ENCODE assay signal across 9 cellular contexts in genomic region chr2:20596973-20597867, GRCh38. TPM values are rescaled to one million over a fixed set of nuclear protein-coding genes. Genes with fewer than 3 reads are reported as not detected.
DNase-seq lines count a peak whose midpoint lies in the region; ATAC-seq and TF ChIP-seq lines count a peak whose summit lies in the region.
"Had no signal": no experiment of that assay in that cellular context is flagged by ENCODE, and none has a peak within 500 bp of the region (broad histone marks: within the 10 kb centered on the region; RNA-seq: fewer than 3 reads in every experiment).

No MANE protein-coding gene starts in this region.

- H3K36me3 Mint-ChIP-seq in endodermal cell (ENCODE audit: low read depth) (no peaks in the 10 kb centered on the region), mesothelial cell of epicardium (no peaks in the 10 kb centered on the region)

- H3K4me3 Mint-ChIP-seq in endodermal cell (no peak overlapping the region), mesothelial cell of epicardium (no peak overlapping the region)

- H3K9me3 Mint-ChIP-seq in endodermal cell (no peaks in the 10 kb centered on the region), mesothelial cell of epicardium (peaks cover 4% of the 10 kb centered on the region)

- peak; percentile 24 for DNase-seq in SKM-1 treated with dmso at 0.1 percent for 144 hours (lab: John Stamatoyannopoulos, UW; ENCODE audit: unreplicated experiment)
- no peak for DNase-seq in SKM-1 (lab: John Stamatoyannopoulos, UW; ENCODE audit: unreplicated experiment)
- DNase-seq in endodermal cell, result peak; percentile 36
- DNase-seq in mesothelial cell of epicardium (ENCODE audit: low spot score in 2 of 2, unreplicated experiment in 2 of 2), result no peak
- DNase-seq in tibial nerve (ENCODE audit: low spot score in 2 of 2), result peak; percentile 84 to 85
- DNase-seq in foreskin keratinocyte, result no peak
- no peak for DNase-seq in NCI-H1048 (lab: John Stamatoyannopoulos, UW)
- no peak for DNase-seq in DMS 273 treated with DMSO at 0.1 percent for 48 hours (lab: John Stamatoyannopoulos, UW)

- H3K9me3 ChIP-seq in endodermal cell (ENCODE audit: control insufficient read depth, low read length), result peaks cover 7% of the 10 kb centered on the region
- H3K9me3 ChIP-seq in tibial nerve, result no peaks in the 10 kb centered on the region

- H3K9ac ChIP-seq in endodermal cell (ENCODE audit: extremely low read depth, low read length, poor library complexity, severe bottlenecking), result no peak overlapping the region

- H3K4me1 ChIP-seq in endodermal cell (ENCODE audit: control insufficient read depth, insufficient read depth, low read length) (peaks cover 3% of the 10 kb centered on the region), tibial nerve (peaks cover 3 to 88% (median 80%) of the 10 kb centered on the region in 4 donors), foreskin keratinocyte (peaks cover 16% of the 10 kb centered on the region)

- peaks cover 45% of the 10 kb centered on the region for H3K27me3 ChIP-seq in endodermal cell (ENCODE audit: control insufficient read depth, insufficient read depth, low read length, poor library complexity, severe bottlenecking)
- H3K27me3 ChIP-seq in tibial nerve, result no peaks in the 10 kb centered on the region
- H3K27me3 ChIP-seq in foreskin keratinocyte, result no peaks in the 10 kb centered on the region

- H3K27ac Mint-ChIP-seq in endodermal cell (no peak overlapping the region), mesothelial cell of epicardium (peak overlapping the region; percentile 84)

- peak in 1 of 2 donors; percentile 33 for TF ChIP-seq POLR2A in tibial nerve (IDR thresholded peaks at IDR 0.05)

- TF ChIP-seq CTCF in endodermal cell (conservative IDR thresholded peaks at IDR 0.05) (no peak), mesothelial cell of epicardium (IDR thresholded peaks at IDR 0.05; ENCODE audit: unreplicated experiment) (no peak), tibial nerve (IDR thresholded peaks at IDR 0.05) (no peak), foreskin keratinocyte (conservative IDR thresholded peaks at IDR 0.05) (no peak)

- no peak for ATAC-seq in foreskin keratinocyte

- H3K36me3 ChIP-seq in endodermal cell (ENCODE audit: control insufficient read depth, insufficient read depth, low read length) (no peaks in the 10 kb centered on the region), tibial nerve (no peaks in the 10 kb centered on the region)

- H3K27ac ChIP-seq in endodermal cell (ENCODE audit: low read depth, low read length) (peak overlapping the region; percentile 77), tibial nerve (peak overlapping the region; percentile 76 to 90 (median 82)), foreskin keratinocyte (no peak overlapping the region)
- H3K27ac ChIP-seq: HL-60 had no signal

- H3K4me3 ChIP-seq in endodermal cell (ENCODE audit: low read length) (no peak overlapping the region), tibial nerve (no peak overlapping the region)

- H3K27me3 Mint-ChIP-seq in endodermal cell (ENCODE audit: insufficient read depth) (peaks cover 51% of the 10 kb centered on the region), mesothelial cell of epicardium (ENCODE audit: low read depth) (no peaks in the 10 kb centered on the region)

- peak; percentile 84 to 99 for TF ChIP-seq EP300 in tibial nerve (IDR thresholded peaks at IDR 0.05)

- WGBS in endodermal cell (ENCODE audit: insufficient coverage in 1 of 2, insufficient read length in 1 of 2), 2 experiments, result 62 to 73% methylated on average over 5 to 9 of the region's 9 CpGs
- WGBS in tibial nerve, 2 donors, result 32 to 40% methylated on average over 9 of the region's 9 CpGs

- H3K4me1 Mint-ChIP-seq in endodermal cell (peaks cover 14% of the 10 kb centered on the region), mesothelial cell of epicardium (peaks cover 10% of the 10 kb centered on the region)

RNA-seq across cellular contexts. Expression of gene HS1BP3, which starts 53.7 kb away (rescaled TPM):
- 10 to 100 TPM; 23.0 to 26.2 TPM for total RNA-seq in endodermal cell
- 19.6 TPM for polyA plus RNA-seq in endodermal cell (2013, experiment 1 of 2)
- 16.8 TPM for polyA plus RNA-seq in endodermal cell (2013, experiment 2 of 2)
- total RNA-seq in mesothelial cell of epicardium, result 14.3 to 16.5 TPM (median 14.6 TPM) in 3 replicates
- total RNA-seq in tibial nerve, result 10 to 100 TPM; 24.5 to 45.9 (median 33.8) TPM
- total RNA-seq in foreskin keratinocyte, result 21.0 and 23.8 TPM in 2 replicates
- 21.8 and 23.1 TPM in 2 replicates for polyA plus RNA-seq in foreskin keratinocyte

Comparison
In these comparisons a context has a peak if more than half of its experiments do, and no peak if none do; other contexts are left out.
1. DNase-seq: peak in SKM-1 treated with dmso at 0.1 percent for 144 hours (single experiment), endodermal cell (single experiment) and tibial nerve (2 of 2); none in SKM-1 (single experiment), mesothelial cell of epicardium (0 of 2), foreskin keratinocyte (0 of 2), NCI-H1048 (single experiment) and DMS 273 treated with DMSO at 0.1 percent for 48 hours (single experiment).